17 cellular contexts compared by ENCODE assay signal in genomic region chr1:81126989-81127571, GRCh38.
DNase-seq lines count a peak whose midpoint lies in the region; ATAC-seq and TF ChIP-seq lines count a peak whose summit lies in the region.
"Had no signal": no experiment of that assay in that cellular context is flagged by ENCODE, and none has a peak within 500 bp of the region (broad histone marks: within the 10 kb centered on the region; RNA-seq: fewer than 3 reads in every experiment).

No MANE protein-coding gene starts in this region.

- no peaks in the 10 kb centered on the region for H3K9me3 ChIP-seq in upper lobe of left lung
- H3K9me3 ChIP-seq: A549, ascending aorta had no signal

- no peak overlapping the region for H3K27ac ChIP-seq in upper lobe of left lung
- H3K27ac ChIP-seq: A549, ascending aorta, PC-9 had no signal

- H3K36me3 ChIP-seq in upper lobe of left lung: no peaks in the 10 kb centered on the region
- H3K36me3 ChIP-seq: ascending aorta had no signal

- no peak for TF ChIP-seq POLR2A in upper lobe of left lung (IDR thresholded peaks at IDR 0.05)

- ATAC-seq in upper lobe of left lung (ENCODE audit: low FRiP score in 2 of 2): no peak
- ATAC-seq in HG02970 (IDR thresholded peaks at IDR 0.05; ENCODE audit: low FRiP score, unreplicated experiment): no peak
- ATAC-seq: A549, left ventricle myocardium superior, WTC11 had no signal

- TF ChIP-seq EP300 in upper lobe of left lung (IDR thresholded peaks at IDR 0.05): no peak

- DNase-seq in NOMO-1 treated with DMSO at 0.1 percent for 48 hours (lab: John Stamatoyannopoulos, UW; ENCODE audit: unreplicated experiment): peak; percentile 29
- DNase-seq in NOMO-1 treated with dmso at 0.1 percent for 144 hours (lab: John Stamatoyannopoulos, UW; ENCODE audit: unreplicated experiment): no peak
- DNase-seq in NCI-H748 (lab: John Stamatoyannopoulos, UW; ENCODE audit: unreplicated experiment): peak; percentile 99
- DNase-seq in epithelial cell of esophagus (ENCODE audit: low read depth): peak; percentile 10
- DNase-seq in ecto neural progenitor cell (ENCODE audit: low spot score): no peak
- no peak for DNase-seq in A172 (ENCODE audit: low spot score)
- DNase-seq in upper lobe of left lung: no peak
- DNase-seq: activated effector memory CD4-positive, alpha-beta T cell treated with Interleukin-2 at 50 U/mL for 16 hours; CD4-positive, alpha-beta memory T cell; dermis blood vessel endothelial cell; left ventricle myocardium superior; naive B cell; PC-9 had no signal

- 56 to 69% methylated on average over 3 of the region's 3 CpGs for WGBS in upper lobe of left lung, 2 donors

- H3K4me3 ChIP-seq in epithelial cell of esophagus (ENCODE audit: low read length): no peak overlapping the region
- no peak overlapping the region for H3K4me3 ChIP-seq in upper lobe of left lung
- H3K4me3 ChIP-seq: A549, ascending aorta, PC-9 had no signal

- no peaks in the 10 kb centered on the region for H3K4me1 ChIP-seq in upper lobe of left lung
- H3K4me1 ChIP-seq: A549, ascending aorta had no signal

- no peaks in the 10 kb centered on the region for H3K27me3 ChIP-seq in upper lobe of left lung
- H3K27me3 ChIP-seq: ascending aorta had no signal

- TF ChIP-seq CTCF in epithelial cell of esophagus (IDR thresholded peaks at IDR 0.05; ENCODE audit: insufficient read depth, low read depth, low read length, missing control alignments) (no peak), upper lobe of left lung (IDR thresholded peaks at IDR 0.05) (no peak)

Comparison
In these comparisons a context has a peak if more than half of its experiments do, and no peak if none do; other contexts are left out.
1. DNase-seq: peak in NOMO-1 treated with DMSO at 0.1 percent for 48 hours (single experiment), NCI-H748 (single experiment) and epithelial cell of esophagus (single experiment); none in NOMO-1 treated with dmso at 0.1 percent for 144 hours (single experiment), ecto neural progenitor cell (single experiment), A172 (single experiment) and upper lobe of left lung (0 of 2).